32 cellular contexts compared by ENCODE assay signal in the genomic region with DNA sequence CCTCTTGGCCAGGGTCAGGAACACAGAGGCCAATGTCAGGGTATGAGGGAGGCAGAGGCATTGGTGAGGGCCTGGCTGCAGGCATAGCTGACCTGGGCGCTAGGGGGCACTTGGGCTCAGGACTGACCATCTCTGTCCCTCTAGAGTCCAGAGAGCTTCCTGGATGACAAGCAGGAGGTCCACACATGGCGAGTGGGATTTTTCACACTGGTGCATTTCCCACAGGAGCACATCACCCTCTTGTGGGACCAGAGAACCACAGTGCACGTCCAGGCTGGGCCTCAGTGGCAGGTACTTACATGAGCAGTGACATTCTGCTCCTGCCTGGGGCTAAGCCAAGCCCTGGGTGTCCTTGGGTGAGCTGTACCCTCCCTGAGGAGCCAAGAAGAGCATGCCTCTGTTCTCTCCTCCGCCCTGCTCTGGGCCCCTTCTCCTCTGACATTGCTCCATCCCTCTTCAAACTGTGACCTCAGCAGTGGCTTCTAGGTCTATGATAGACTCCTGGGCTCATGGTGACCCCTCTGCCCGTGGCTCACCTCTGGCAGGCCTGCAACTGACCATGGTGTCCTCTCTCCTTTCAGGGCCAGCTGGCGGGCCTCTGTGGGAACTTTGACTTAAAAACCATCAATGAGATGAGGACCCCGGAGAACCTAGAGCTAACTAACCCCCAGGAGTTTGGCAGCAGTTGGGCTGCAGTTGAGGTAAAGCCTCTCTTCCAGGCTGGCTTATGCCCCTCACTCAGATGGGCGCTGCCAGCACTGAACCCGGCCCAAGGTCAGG. TPM values are rescaled to one million over a fixed set of nuclear protein-coding genes. Genes with fewer than 3 reads are reported as not detected.
A peak's percentile ranks its signal among the peaks of the same experiment; 100 is the strongest.
DNase-seq lines count a peak whose midpoint lies in the region; ATAC-seq and TF ChIP-seq lines count a peak whose summit lies in the region.
"Had no signal": no experiment of that assay in that cellular context is flagged by ENCODE, and none has a peak within 500 bp of the region (broad histone marks: within the 10 kb centered on the region; RNA-seq: fewer than 3 reads in every experiment).

No MANE protein-coding gene starts in this region.

- H2AFZ ChIP-seq in PC-3 (ENCODE audit: low read length) = no peak overlapping the region

- H3K4me2 ChIP-seq in PC-3 (ENCODE audit: low read length) = no peak overlapping the region
- H3K4me2 ChIP-seq: A549 had no signal

- H3K9me3 ChIP-seq in PC-3 (ENCODE audit: low read length) (no peaks in the 10 kb centered on the region), left lung (no peaks in the 10 kb centered on the region)
- H3K9me3 ChIP-seq: A549, lower lobe of right lung, right lobe of liver, SJSA1 had no signal

- POLR2A ChIA-PET in PC-3 (lab: Charles Lee; ENCODE audit: unreplicated experiment) = no interaction called here

- TF ChIP-seq CTCF in PC-3 (conservative IDR thresholded peaks at IDR 0.05; ENCODE audit: low read depth, low read length) (0 out of 2 replicates have a peak, but pooled peaks have one; percentile 10), left lung (IDR thresholded peaks at IDR 0.05) (no peak), type B pancreatic cell (conservative IDR thresholded peaks at IDR 0.05) (no peak)

- peak; percentile 43 for DNase-seq in activated effector memory CD4-positive, alpha-beta T cell treated with anti-CD3 and anti-CD28 coated beads, Interleukin-2, amount 50 U/mL, for 16 hours
- no peak for DNase-seq in activated effector memory CD4-positive, alpha-beta T cell treated with Interleukin-2 at 50 U/mL for 16 hours
- DNase-seq in PC-3 = no peak
- DNase-seq in left lung = peak; percentile 17 to 45
- peak; percentile 64 for DNase-seq in type B pancreatic cell (ENCODE audit: extremely low spot score, unreplicated experiment)
- no peak for DNase-seq in NCI-H1048 (lab: John Stamatoyannopoulos, UW)
- DNase-seq in DMS153 (lab: John Stamatoyannopoulos, UW) = no peak
- DNase-seq: activated naive CD4-positive, alpha-beta T cell treated with anti-CD3 and anti-CD28 coated beads for 36 hours; AML-193; amniotic stem cell; brain microvascular endothelial cell; CD8-positive, alpha-beta T cell; DMS 273 treated with DMSO at 0.1 percent for 48 hours; lower lobe of right lung; NCI-H1105 treated with DMSO at 0.1 percent for 48 hours; NCI-H1930; NCI-H526 treated with DMSO at 0.1 percent for 48 hours; nephron progenitor cell; stimulated activated naive CD4-positive, alpha-beta T cell had no signal

- H3K79me2 ChIP-seq in PC-3 (ENCODE audit: low read length) = no peaks in the 10 kb centered on the region

- no peaks in the 10 kb centered on the region for H3K9me2 ChIP-seq in PC-3 (replicated peaks; ENCODE audit: low read length)

- ATAC-seq in PC-3 = no peak
- ATAC-seq in left lung = no peak
- ATAC-seq in HG03354 (IDR thresholded peaks at IDR 0.05; ENCODE audit: poor library complexity, severe bottlenecking, unreplicated experiment) = no peak
- ATAC-seq: activated CD4-positive, CD25-positive, alpha-beta regulatory T cell treated with anti-CD3 and anti-CD28 coated beads, Interleukin-2, amount 50 U/mL, for 24 hours; CD8-positive, alpha-beta T cell; lower lobe of right lung; right lobe of liver had no signal

- no peak overlapping the region for H3K4me3 ChIP-seq in PC-3 (ENCODE audit: low read length)
- H3K4me3 ChIP-seq in left lung = no peak overlapping the region
- H3K4me3 ChIP-seq: A549, lower lobe of right lung, right lobe of liver, SJSA1 had no signal

- H3K9me3 Mint-ChIP-seq in type B pancreatic cell = peaks cover 4% of the 10 kb centered on the region
- H3K9me3 Mint-ChIP-seq: activated CD4-positive, alpha-beta memory T cell treated with anti-CD3 and anti-CD28 coated beads for 36 hours; activated naive CD4-positive, alpha-beta T cell treated with anti-CD3 and anti-CD28 coated beads for 36 hours; CD8-positive, alpha-beta T cell had no signal

- intact Hi-C loops in PC-3 (cut with micrococcal nuclease) = no loop called here
- intact Hi-C loops in left lung (cut with DNase I) = no loop called here

- H3K27ac ChIP-seq in PC-3 (ENCODE audit: low read length) (no peak overlapping the region), left lung (no peak overlapping the region)
- H3K27ac ChIP-seq: A549, brain microvascular endothelial cell, epithelial cell of prostate, lower lobe of right lung, right lobe of liver, SJSA1 had no signal

- H3K9ac ChIP-seq in PC-3 (ENCODE audit: low read length) = no peak overlapping the region

- CTCF ChIA-PET in PC-3 (lab: Charles Lee) = no interaction called here

- peaks cover 22% of the 10 kb centered on the region for H3K27me3 Mint-ChIP-seq in type B pancreatic cell

- H3K27ac Mint-ChIP-seq in type B pancreatic cell = no peak overlapping the region
- H3K27ac Mint-ChIP-seq: activated CD4-positive, alpha-beta memory T cell treated with anti-CD3 and anti-CD28 coated beads for 36 hours; activated naive CD4-positive, alpha-beta T cell treated with anti-CD3 and anti-CD28 coated beads for 36 hours; CD8-positive, alpha-beta T cell; nephron progenitor cell; T-cell had no signal

- no peaks in the 10 kb centered on the region for H3K4me1 Mint-ChIP-seq in type B pancreatic cell (ENCODE audit: unreplicated experiment)
- H3K4me1 Mint-ChIP-seq: nephron progenitor cell, T-cell had no signal

- no peaks in the 10 kb centered on the region for H3K36me3 Mint-ChIP-seq in type B pancreatic cell
- H3K36me3 Mint-ChIP-seq: activated CD4-positive, alpha-beta memory T cell treated with anti-CD3 and anti-CD28 coated beads for 36 hours; CD8-positive, alpha-beta T cell; T-cell had no signal

- H3K27me3 ChIP-seq in PC-3 (ENCODE audit: low read length) (peaks cover 52% of the 10 kb centered on the region), left lung (peaks cover 0 to 7% of the 10 kb centered on the region in 2 donors)
- H3K27me3 ChIP-seq: brain microvascular endothelial cell, right lobe of liver had no signal

- H3K4me3 Mint-ChIP-seq in type B pancreatic cell = no peak overlapping the region
- H3K4me3 Mint-ChIP-seq: activated CD4-positive, alpha-beta memory T cell treated with anti-CD3 and anti-CD28 coated beads for 36 hours; activated naive CD4-positive, alpha-beta T cell treated with anti-CD3 and anti-CD28 coated beads for 36 hours; CD8-positive, alpha-beta T cell; nephron progenitor cell; T-cell had no signal

- no peaks in the 10 kb centered on the region for H4K20me1 ChIP-seq in PC-3 (ENCODE audit: low read length)

- H3K4me1 ChIP-seq in PC-3 (ENCODE audit: insufficient read depth, low read length) (no peaks in the 10 kb centered on the region), left lung (no peaks in the 10 kb centered on the region)
- H3K4me1 ChIP-seq: A549, lower lobe of right lung, right lobe of liver, SJSA1 had no signal

- H3F3A ChIP-seq in PC-3 (ENCODE audit: low read length, unreplicated experiment) = no peaks in the 10 kb centered on the region

- H3K36me3 ChIP-seq in PC-3 (ENCODE audit: low read depth, low read length) (no peaks in the 10 kb centered on the region), left lung (no peaks in the 10 kb centered on the region)
- H3K36me3 ChIP-seq: brain microvascular endothelial cell, lower lobe of right lung, right lobe of liver, SJSA1 had no signal

- BruUV-seq in PC-3 (replicated peaks; lab: Mats Ljungman, UMichigan) = no TSS peak

RNA-seq across cellular contexts. Expression of gene OTOG, which starts 46.6 kb away (rescaled TPM):
- total RNA-seq in PC-3 (2014; rRNA removed) (not detected in 2 replicates), left lung (not detected), type B pancreatic cell (ENCODE audit: low replicate concordance) (0.21 and 1.5 TPM in 2 replicates)
- total RNA-seq: activated CD4-positive, alpha-beta memory T cell treated with anti-CD3 and anti-CD28 coated beads for 36 hours; activated naive CD4-positive, alpha-beta T cell treated with anti-CD3 and anti-CD28 coated beads for 36 hours; CD8-positive, alpha-beta T cell; chondrocyte; G401; HT-29; lower lobe of right lung; M059J; mononuclear cell; right lobe of liver; SJSA1; T-cell had no signal

RNA-seq across cellular contexts. Expression of gene USH1C, which starts 49.4 kb away (rescaled TPM):
- total RNA-seq in PC-3 (2014; rRNA removed) (not detected in 2 replicates), left lung (under 1 TPM in 1 of 2 donors, not detected in 1; 0.63 TPM), type B pancreatic cell (ENCODE audit: low replicate concordance) (21.8 and 30.0 TPM in 2 replicates)
- total RNA-seq: activated CD4-positive, alpha-beta memory T cell treated with anti-CD3 and anti-CD28 coated beads for 36 hours; activated naive CD4-positive, alpha-beta T cell treated with anti-CD3 and anti-CD28 coated beads for 36 hours; CD8-positive, alpha-beta T cell; G401; M059J; mononuclear cell; SJSA1; T-cell had no signal

Comparison
In these comparisons a context has a peak if more than half of its experiments do, and no peak if none do; other contexts are left out.
1. DNase-seq: peak in activated effector memory CD4-positive, alpha-beta T cell treated with anti-CD3 and anti-CD28 coated beads, Interleukin-2, amount 50 U/mL, for 16 hours (single experiment), left lung (2 of 2) and type B pancreatic cell (single experiment); none in activated effector memory CD4-positive, alpha-beta T cell treated with Interleukin-2 at 50 U/mL for 16 hours (single experiment), PC-3 (single experiment), NCI-H1048 (single experiment) and DMS153 (single experiment).
2. RNA of gene USH1C, which starts 49.4 kb away (total RNA-seq): 21.8 to 30.0 TPM in type B pancreatic cell; 0.63 TPM in left lung and not detected in PC-3; every median in the first group is over 10 times any median in the second.